26 cellular contexts compared by ENCODE assay signal in the genomic region with DNA sequence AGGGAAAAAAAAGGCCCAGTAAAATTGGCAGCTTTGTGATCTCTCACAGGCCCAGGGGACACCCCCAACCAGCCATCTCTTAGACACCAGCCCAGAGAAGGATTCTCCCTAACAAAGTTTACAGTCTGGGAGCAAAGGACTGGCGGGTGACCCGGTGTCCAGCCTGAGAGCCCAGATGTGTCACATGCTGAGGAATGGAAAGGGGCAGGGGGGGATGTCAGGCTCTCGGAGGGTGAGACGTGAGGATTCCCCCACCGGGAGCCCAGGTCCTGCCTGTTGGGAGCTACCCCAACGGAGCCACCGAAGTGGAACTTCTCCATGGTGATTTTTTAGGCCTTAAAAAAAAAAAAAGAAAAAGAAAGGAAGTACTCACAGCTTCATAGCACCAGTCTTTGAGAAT. TPM values are rescaled to one million over a fixed set of nuclear protein-coding genes. Genes with fewer than 3 reads are reported as not detected.
DNase-seq lines count a peak whose midpoint lies in the region; ATAC-seq and TF ChIP-seq lines count a peak whose summit lies in the region.
"Had no signal": no experiment of that assay in that cellular context is flagged by ENCODE, and none has a peak within 500 bp of the region (broad histone marks: within the 10 kb centered on the region; RNA-seq: fewer than 3 reads in every experiment).

No MANE protein-coding gene starts in this region.

- H3K4me3 ChIP-seq in dorsolateral prefrontal cortex (no peak overlapping the region), neuronal stem cell (ENCODE audit: low read length in 2 of 2) (no peak overlapping the region), upper lobe of right lung (no peak overlapping the region)
- H3K4me3 ChIP-seq: colonic mucosa, GM12878, SJCRH30 had no signal

- DNase-seq in activated naive CD4-positive, alpha-beta T cell treated with anti-CD3 and anti-CD28 coated beads, Interleukin-2, amount 10 ng/mL, durations not matched to agents 7 days and 5 days, result no peak
- no peak for DNase-seq in activated naive CD4-positive, alpha-beta T cell treated with anti-CD3 and anti-CD28 coated beads for 36 hours
- DNase-seq in dorsolateral prefrontal cortex, result no peak
- no peak for DNase-seq in neuronal stem cell (ENCODE audit: low spot score)
- DNase-seq in upper lobe of right lung, result no peak
- no peak for DNase-seq in T-helper 2 cell
- no peak for DNase-seq in activated CD4-positive, alpha-beta T cell treated with anti-CD3 and anti-CD28 coated beads, Interleukin-2, amount 10 ng/mL, durations not matched to agents 24 days and 14 days
- DNase-seq: activated CD4-positive, alpha-beta memory T cell treated with anti-CD3 and anti-CD28 coated beads, Interleukin-2, amount 10 ng/mL, durations not matched to agents 7 days and 5 days; activated T-cell treated with anti-CD3 and anti-CD28 coated beads, Interleukin-2, amount 50 U/mL, for 1 hour; colonic mucosa; foreskin melanocyte; IMR-90; kidney glomerular epithelial cell; NCI-H1436 treated with DMSO at 0.1 percent for 48 hours; NCI-H748 treated with DMSO at 0.1 percent for 48 hours; nephron progenitor cell; retina; SJCRH30 had no signal

- H2BK5ac ChIP-seq in neuronal stem cell (ENCODE audit: low read length), result no peak overlapping the region

- H3K4me1 ChIP-seq in neuronal stem cell (ENCODE audit: control insufficient read depth in 2 of 2, insufficient read depth in 1 of 2, low read depth in 1 of 2, low read length in 2 of 2) (peaks cover 4 to 13% of the 10 kb centered on the region in 2 donors), upper lobe of right lung (peaks cover 8% of the 10 kb centered on the region)
- H3K4me1 ChIP-seq: colonic mucosa had no signal

- H3K18ac ChIP-seq in neuronal stem cell (ENCODE audit: low read length), result no peak overlapping the region

- TF ChIP-seq CTCF in dorsolateral prefrontal cortex (IDR thresholded peaks at IDR 0.05 in 54 of 56, conservative IDR thresholded peaks at IDR 0.05 in 2 of 56; ENCODE audit: low read depth in 1 of 56, partially characterized antibody in 56 of 56) (no peak), upper lobe of right lung (IDR thresholded peaks at IDR 0.05) (no peak)

- no peak overlapping the region for H2BK12ac ChIP-seq in neuronal stem cell (ENCODE audit: low read length)

- peaks cover 7% of the 10 kb centered on the region for H3K36me3 Mint-ChIP-seq in activated naive CD4-positive, alpha-beta T cell treated with anti-CD3 and anti-CD28 coated beads, Interleukin-2, amount 10 ng/mL, durations not matched to agents 7 days and 5 days
- peaks cover 17% of the 10 kb centered on the region for H3K36me3 Mint-ChIP-seq in activated naive CD4-positive, alpha-beta T cell treated with anti-CD3 and anti-CD28 coated beads for 36 hours (ENCODE audit: low read depth)
- H3K36me3 Mint-ChIP-seq in activated CD4-positive, alpha-beta T cell treated with anti-CD3 and anti-CD28 coated beads, Interleukin-2, amount 10 ng/mL, durations not matched to agents 24 days and 14 days (ENCODE audit: low read depth), result peaks cover 32% of the 10 kb centered on the region

- WGBS in neuronal stem cell (ENCODE audit: extremely low coverage in 2 of 2, insufficient read length in 2 of 2, insufficient replicate concordance in 1 of 2), 2 donors, result no CpG with 5 or more reads among the region's 7 CpGs

- H3K27me3 Mint-ChIP-seq in activated naive CD4-positive, alpha-beta T cell treated with anti-CD3 and anti-CD28 coated beads, Interleukin-2, amount 10 ng/mL, durations not matched to agents 7 days and 5 days, result no peaks in the 10 kb centered on the region
- H3K27me3 Mint-ChIP-seq in activated naive CD4-positive, alpha-beta T cell treated with anti-CD3 and anti-CD28 coated beads for 36 hours (ENCODE audit: low read depth), result no peaks in the 10 kb centered on the region
- H3K27me3 Mint-ChIP-seq in activated CD4-positive, alpha-beta T cell treated with anti-CD3 and anti-CD28 coated beads, Interleukin-2, amount 10 ng/mL, durations not matched to agents 24 days and 14 days, result no peaks in the 10 kb centered on the region
- H3K27me3 Mint-ChIP-seq: activated CD4-positive, alpha-beta memory T cell treated with anti-CD3 and anti-CD28 coated beads, Interleukin-2, amount 10 ng/mL, durations not matched to agents 7 days and 5 days; activated naive CD8-positive, alpha-beta T cell; type B pancreatic cell had no signal

- H3K4me2 ChIP-seq in neuronal stem cell (ENCODE audit: insufficient read depth, low read length, poor library complexity, severe bottlenecking), result no peak overlapping the region

- peaks cover 38 to 74% of the 10 kb centered on the region in 2 donors for H3K36me3 ChIP-seq in neuronal stem cell (replicated peaks in 1 of 2; ENCODE audit: control insufficient read depth in 2 of 2, insufficient read depth in 2 of 2, low read length in 2 of 2)
- H3K36me3 ChIP-seq in upper lobe of right lung, result peaks cover 56% of the 10 kb centered on the region

- CTCF ChIA-PET in activated naive CD4-positive, alpha-beta T cell treated with anti-CD3 and anti-CD28 coated beads, Interleukin-2, amount 10 ng/mL, durations not matched to agents 7 days and 5 days (lab: Charles Lee), result interaction anchor here (0.6 to 2.8 kb wide), 3 partner anchors 12 to 534 kb away, joined by 4 to 14 read pairs (median 5); partner anchors contain the start of gene TIMM44
- CTCF ChIA-PET in activated naive CD4-positive, alpha-beta T cell treated with anti-CD3 and anti-CD28 coated beads for 36 hours (lab: Charles Lee), result interaction anchor here (0.6 to 2.5 kb wide), 3 partner anchors 10 to 123 kb away, joined by 3 to 8 read pairs (median 4); partner anchors contain the start of gene SNAPC2

- no peak for ATAC-seq in upper lobe of right lung
- no peak for ATAC-seq in GM19455 (IDR thresholded peaks at IDR 0.05; ENCODE audit: unreplicated experiment)
- ATAC-seq: GM12878 had no signal

- H3K23ac ChIP-seq in neuronal stem cell (ENCODE audit: low read depth, low read length, poor library complexity), result no peak overlapping the region

- peak overlapping the region; percentile 45 for H3K27ac Mint-ChIP-seq in activated naive CD4-positive, alpha-beta T cell treated with anti-CD3 and anti-CD28 coated beads, Interleukin-2, amount 10 ng/mL, durations not matched to agents 7 days and 5 days
- no peak overlapping the region for H3K27ac Mint-ChIP-seq in activated naive CD4-positive, alpha-beta T cell treated with anti-CD3 and anti-CD28 coated beads for 36 hours
- H3K27ac Mint-ChIP-seq in activated CD4-positive, alpha-beta T cell treated with anti-CD3 and anti-CD28 coated beads, Interleukin-2, amount 10 ng/mL, durations not matched to agents 24 days and 14 days, result no peak overlapping the region
- H3K27ac Mint-ChIP-seq: activated CD4-positive, alpha-beta memory T cell treated with anti-CD3 and anti-CD28 coated beads, Interleukin-2, amount 10 ng/mL, durations not matched to agents 7 days and 5 days; activated naive CD8-positive, alpha-beta T cell; nephron progenitor cell; type B pancreatic cell had no signal

- no peak overlapping the region for H2BK15ac ChIP-seq in neuronal stem cell (ENCODE audit: low read length)

- intact Hi-C loops in activated naive CD4-positive, alpha-beta T cell treated with anti-CD3 and anti-CD28 coated beads for 36 hours (cut with micrococcal nuclease), result no loop called here
- intact Hi-C loops in dorsolateral prefrontal cortex (cut with DNase I) (no loop called here), upper lobe of right lung (cut with DNase I) (no loop called here)
- intact Hi-C loops in activated CD4-positive, alpha-beta T cell treated with anti-CD3 and anti-CD28 coated beads, Interleukin-2, amount 10 ng/mL, durations not matched to agents 24 days and 14 days (cut with micrococcal nuclease), result no loop called here

- no peak overlapping the region for H3K4me3 Mint-ChIP-seq in activated naive CD4-positive, alpha-beta T cell treated with anti-CD3 and anti-CD28 coated beads, Interleukin-2, amount 10 ng/mL, durations not matched to agents 7 days and 5 days
- no peak overlapping the region for H3K4me3 Mint-ChIP-seq in activated naive CD4-positive, alpha-beta T cell treated with anti-CD3 and anti-CD28 coated beads for 36 hours
- H3K4me3 Mint-ChIP-seq in activated CD4-positive, alpha-beta T cell treated with anti-CD3 and anti-CD28 coated beads, Interleukin-2, amount 10 ng/mL, durations not matched to agents 24 days and 14 days, result no peak overlapping the region
- H3K4me3 Mint-ChIP-seq: activated CD4-positive, alpha-beta memory T cell treated with anti-CD3 and anti-CD28 coated beads, Interleukin-2, amount 10 ng/mL, durations not matched to agents 7 days and 5 days; activated naive CD8-positive, alpha-beta T cell; CD14-positive monocyte; nephron progenitor cell; type B pancreatic cell had no signal

- H3K14ac ChIP-seq in neuronal stem cell (ENCODE audit: low read length), result no peak overlapping the region

- peaks cover 2% of the 10 kb centered on the region for H3K79me1 ChIP-seq in neuronal stem cell (ENCODE audit: low read depth, low read length)

- H3K9ac ChIP-seq in neuronal stem cell (ENCODE audit: low read depth, low read length, poor library complexity), result peak overlapping the region; percentile 30

- no peaks in the 10 kb centered on the region for H3K9me3 ChIP-seq in neuronal stem cell (replicated peaks in 1 of 2; ENCODE audit: control insufficient read depth in 2 of 2, insufficient read depth in 1 of 2, low read depth in 1 of 2, low read length in 2 of 2)
- no peaks in the 10 kb centered on the region for H3K9me3 ChIP-seq in upper lobe of right lung
- H3K9me3 ChIP-seq: colonic mucosa, SJCRH30 had no signal

- no peak overlapping the region for H2BK120ac ChIP-seq in neuronal stem cell (ENCODE audit: low read depth, low read length)

- H3K4ac ChIP-seq in neuronal stem cell (ENCODE audit: low read length), result no peak overlapping the region

- H3K9me3 Mint-ChIP-seq in activated naive CD4-positive, alpha-beta T cell treated with anti-CD3 and anti-CD28 coated beads, Interleukin-2, amount 10 ng/mL, durations not matched to agents 7 days and 5 days, result no peaks in the 10 kb centered on the region
- H3K9me3 Mint-ChIP-seq in activated naive CD4-positive, alpha-beta T cell treated with anti-CD3 and anti-CD28 coated beads for 36 hours, result no peaks in the 10 kb centered on the region
- H3K9me3 Mint-ChIP-seq in activated CD4-positive, alpha-beta T cell treated with anti-CD3 and anti-CD28 coated beads, Interleukin-2, amount 10 ng/mL, durations not matched to agents 24 days and 14 days, result no peaks in the 10 kb centered on the region
- H3K9me3 Mint-ChIP-seq: activated CD4-positive, alpha-beta memory T cell treated with anti-CD3 and anti-CD28 coated beads, Interleukin-2, amount 10 ng/mL, durations not matched to agents 7 days and 5 days; nephron progenitor cell; type B pancreatic cell had no signal

- H2AK5ac ChIP-seq in neuronal stem cell (ENCODE audit: low read depth, low read length), result no peak overlapping the region

- no peak overlapping the region for H4K91ac ChIP-seq in neuronal stem cell (ENCODE audit: low read depth, low read length, poor library complexity)

- no peak overlapping the region for H4K8ac ChIP-seq in neuronal stem cell (ENCODE audit: low read depth, low read length)

- H3K27ac ChIP-seq in dorsolateral prefrontal cortex, result peak overlapping the region in 51 of 59 donors; percentile 16 to 93 (median 77)
- H3K27ac ChIP-seq in neuronal stem cell (replicated peaks; ENCODE audit: low read length), result no peak overlapping the region
- peak overlapping the region; percentile 51 for H3K27ac ChIP-seq in upper lobe of right lung
- H3K27ac ChIP-seq: colonic mucosa, HL-60, SJCRH30 had no signal

- peaks cover 5% of the 10 kb centered on the region for H3K4me1 Mint-ChIP-seq in activated naive CD4-positive, alpha-beta T cell treated with anti-CD3 and anti-CD28 coated beads, Interleukin-2, amount 10 ng/mL, durations not matched to agents 7 days and 5 days
- H3K4me1 Mint-ChIP-seq in activated naive CD4-positive, alpha-beta T cell treated with anti-CD3 and anti-CD28 coated beads for 36 hours (ENCODE audit: low read depth), result peaks cover 8% of the 10 kb centered on the region
- peaks cover 10% of the 10 kb centered on the region for H3K4me1 Mint-ChIP-seq in activated CD4-positive, alpha-beta T cell treated with anti-CD3 and anti-CD28 coated beads, Interleukin-2, amount 10 ng/mL, durations not matched to agents 24 days and 14 days

- H2AFZ ChIP-seq in neuronal stem cell (ENCODE audit: low read length), result no peak overlapping the region

- H3K27me3 ChIP-seq in dorsolateral prefrontal cortex (no peaks in the 10 kb centered on the region), neuronal stem cell (ENCODE audit: control insufficient read depth in 3 of 3, insufficient read depth in 3 of 3, low read depth in 1 of 3, low read length in 3 of 3) (no peaks in the 10 kb centered on the region), upper lobe of right lung (no peaks in the 10 kb centered on the region)
- H3K27me3 ChIP-seq: colonic mucosa, SJCRH30 had no signal

RNA-seq across cellular contexts. Expression of gene CTXN1, which starts 4.8 kb away (rescaled TPM):
- under 1 TPM in 1 of 2 experiments, not detected in 1; 0.43 TPM for total RNA-seq in activated naive CD4-positive, alpha-beta T cell treated with anti-CD3 and anti-CD28 coated beads for 36 hours
- total RNA-seq in dorsolateral prefrontal cortex (100 to 1,000 TPM in 78 of 120 experiments, 10 to 100 TPM in 42; 38.0 to 212 (median 112) TPM), upper lobe of right lung (1.2 TPM)
- 136 TPM for polyA plus RNA-seq in neuronal stem cell (2013, experiment 1 of 2)
- 129 TPM for polyA plus RNA-seq in neuronal stem cell (2013, experiment 2 of 2)
- total RNA-seq in activated CD4-positive, alpha-beta T cell treated with anti-CD3 and anti-CD28 coated beads, Interleukin-2, amount 10 ng/mL, durations not matched to agents 24 days and 14 days, result 1.8 and 2.0 TPM in 2 replicates
- total RNA-seq: activated CD4-positive, alpha-beta memory T cell treated with anti-CD3 and anti-CD28 coated beads, Interleukin-2, amount 10 ng/mL, durations not matched to agents 7 days and 5 days; T-helper 2 cell treated with Interferon-gamma antibody and Interleukin-4, amounts not matched to agents 100 ng/mL and 5 ng/mL, for 36 hours had no signal
- polyA plus RNA-seq: CD14-positive monocyte had no signal

RNA-seq across cellular contexts. Expression of gene SNAPC2, which starts 10.6 kb away (rescaled TPM):
- total RNA-seq in activated naive CD4-positive, alpha-beta T cell treated with anti-CD3 and anti-CD28 coated beads for 36 hours, result 10 to 100 TPM; 10.9 to 12.4 TPM
- total RNA-seq in dorsolateral prefrontal cortex (10 to 100 TPM; 11.3 to 27.9 (median 16.9) TPM), upper lobe of right lung (28.9 TPM)
- polyA plus RNA-seq in neuronal stem cell (2013, experiment 1 of 2), result 35.6 TPM
- 32.9 TPM for polyA plus RNA-seq in neuronal stem cell (2013, experiment 2 of 2)
- total RNA-seq in activated CD4-positive, alpha-beta T cell treated with anti-CD3 and anti-CD28 coated beads, Interleukin-2, amount 10 ng/mL, durations not matched to agents 24 days and 14 days, result 21.8 and 23.2 TPM in 2 replicates

RNA-seq across cellular contexts. Expression of gene TIMM44, which starts 12.7 kb away (rescaled TPM):
- 10 to 100 TPM; 88.8 to 88.9 TPM for total RNA-seq in activated naive CD4-positive, alpha-beta T cell treated with anti-CD3 and anti-CD28 coated beads for 36 hours
- total RNA-seq in dorsolateral prefrontal cortex (100 to 1,000 TPM in 1 of 120 experiments, 10 to 100 TPM in 119; 34.5 to 109 (median 53.7) TPM), upper lobe of right lung (49.8 TPM)
- polyA plus RNA-seq in neuronal stem cell (2013, experiment 1 of 2), result 50.7 TPM
- polyA plus RNA-seq in neuronal stem cell (2013, experiment 2 of 2), result 56.0 TPM
- 110 and 111 TPM in 2 replicates for total RNA-seq in activated CD4-positive, alpha-beta T cell treated with anti-CD3 and anti-CD28 coated beads, Interleukin-2, amount 10 ng/mL, durations not matched to agents 24 days and 14 days

RNA-seq across cellular contexts. Expression of gene TGFBR3L, which starts 16.1 kb away (rescaled TPM):
- total RNA-seq in activated naive CD4-positive, alpha-beta T cell treated with anti-CD3 and anti-CD28 coated beads for 36 hours, result 1 to 10 TPM; 1.7 to 3.7 TPM
- 10 to 100 TPM in 119 of 120 experiments, 1 to 10 TPM in 1; 9.8 to 66.3 (median 34.6) TPM for total RNA-seq in dorsolateral prefrontal cortex
- polyA plus RNA-seq in neuronal stem cell (2013, experiment 1 of 2), result 1.3 TPM
- polyA plus RNA-seq in neuronal stem cell (2013, experiment 2 of 2), result 1.9 TPM
- total RNA-seq in upper lobe of right lung, result 1.2 TPM
- 5.3 and 8.5 TPM in 2 replicates for total RNA-seq in activated CD4-positive, alpha-beta T cell treated with anti-CD3 and anti-CD28 coated beads, Interleukin-2, amount 10 ng/mL, durations not matched to agents 24 days and 14 days
- total RNA-seq: A172, colonic mucosa, IMR-90, SJCRH30 had no signal
- polyA plus RNA-seq: CD14-positive monocyte had no signal

RNA-seq across cellular contexts. Expression of gene MAP2K7, which starts 27.1 kb away (rescaled TPM):
- total RNA-seq in activated naive CD4-positive, alpha-beta T cell treated with anti-CD3 and anti-CD28 coated beads for 36 hours, result 10 to 100 TPM; 39.1 to 39.8 TPM
- total RNA-seq in dorsolateral prefrontal cortex, result 10 to 100 TPM; 28.0 to 51.9 (median 39.4) TPM
- polyA plus RNA-seq in neuronal stem cell (2013, experiment 1 of 2), result 32.5 TPM
- 32.3 TPM for polyA plus RNA-seq in neuronal stem cell (2013, experiment 2 of 2)
- 36.4 TPM for total RNA-seq in upper lobe of right lung
- total RNA-seq in activated CD4-positive, alpha-beta T cell treated with anti-CD3 and anti-CD28 coated beads, Interleukin-2, amount 10 ng/mL, durations not matched to agents 24 days and 14 days, result 46.7 and 47.6 TPM in 2 replicates

Comparison
In these comparisons a context has a peak if more than half of its experiments do, and no peak if none do; other contexts are left out.
1. RNA of gene CTXN1, which starts 4.8 kb away (total RNA-seq): 38.0 to 212 TPM in dorsolateral prefrontal cortex; 1.8 to 2.0 TPM in activated CD4-positive, alpha-beta T cell treated with anti-CD3 and anti-CD28 coated beads, Interleukin-2, amount 10 ng/mL, durations not matched to agents 24 days and 14 days, 1.2 TPM in upper lobe of right lung (single experiment) and 0.43 TPM in activated naive CD4-positive, alpha-beta T cell treated with anti-CD3 and anti-CD28 coated beads for 36 hours; every median in the first group is over 10 times any median in the second.